8 cellular contexts compared by ENCODE assay signal in genomic region chr10:88583584-88583957, GRCh38. TPM values are rescaled to one million over a fixed set of nuclear protein-coding genes. Genes with fewer than 3 reads are reported as not detected.
DNase-seq lines count a peak whose midpoint lies in the region; ATAC-seq and FAIRE-seq lines count a peak whose summit lies in the region.

No MANE protein-coding gene starts in this region.

- H3K27me3 ChIP-seq in H7 (ENCODE audit: control insufficient read depth, insufficient read depth, low read length) (peaks cover 1% of the 10 kb centered on the region; the same call in 1 of the 2 replicates), small intestine (ENCODE audit: control insufficient read depth in 2 of 2, insufficient read depth in 2 of 2, low read length in 2 of 2) (no peaks in the 10 kb centered on the region)

- no peak for FAIRE-seq in small intestine (lab: Jason Lieb, UNC)

- WGBS in small intestine, 3 donors = 52 to 62% (median 58%) methylated on average over 7 of the region's 7 CpGs

- H3K27me3 Mint-ChIP-seq in activated T-helper 17 cell treated with anti-CD3 and anti-CD28 coated beads, Interleukin-2, amount 50 U/mL, for 72 hours = no peaks in the 10 kb centered on the region

- H3K27ac ChIP-seq in small intestine (ENCODE audit: low read depth in 1 of 2, low read length in 1 of 2) = peak overlapping the region; percentile 88 to 95

- peak overlapping the region; percentile 89 for H3K4me3 Mint-ChIP-seq in activated T-helper 17 cell treated with anti-CD3 and anti-CD28 coated beads, Interleukin-2, amount 50 U/mL, for 72 hours

- H3K4me1 ChIP-seq in small intestine (ENCODE audit: control insufficient read depth in 2 of 2, insufficient read depth in 1 of 2, low read depth in 1 of 2, low read length in 1 of 2) = no peaks in the 10 kb centered on the region

- no peaks in the 10 kb centered on the region for H3K36me3 ChIP-seq in H7 (replicated peaks; ENCODE audit: control insufficient read depth, insufficient read depth, low read length)
- peaks cover 0 to 2% of the 10 kb centered on the region in 2 donors for H3K36me3 ChIP-seq in small intestine (ENCODE audit: control insufficient read depth in 2 of 2, insufficient read depth in 2 of 2, low read length in 2 of 2)

- DNase-seq in H7 (no peak), small intestine (no peak), NCI-H526 (lab: John Stamatoyannopoulos, UW) (no peak), SHP77 (lab: John Stamatoyannopoulos, UW) (no peak), GF-D8 (lab: John Stamatoyannopoulos, UW) (no peak)

- H3K27ac Mint-ChIP-seq in activated T-helper 17 cell treated with anti-CD3 and anti-CD28 coated beads, Interleukin-2, amount 50 U/mL, for 72 hours = peak overlapping the region; percentile 92

- H3K4me3 ChIP-seq in H7 (ENCODE audit: insufficient read depth, low read depth, low read length) (peak overlapping the region; percentile 81), iPS-11a (ENCODE audit: low read depth, low read length) (peak overlapping the region; percentile 63), small intestine (ENCODE audit: low read depth in 1 of 2, low read length in 2 of 2) (peak overlapping the region; percentile 57 to 69)

- no peaks in the 10 kb centered on the region for H3K36me3 Mint-ChIP-seq in activated T-helper 17 cell treated with anti-CD3 and anti-CD28 coated beads, Interleukin-2, amount 50 U/mL, for 72 hours (ENCODE audit: low read depth)

- no peaks in the 10 kb centered on the region for H3K9me3 ChIP-seq in small intestine (ENCODE audit: control insufficient read depth, low read depth)

- H3K9me3 Mint-ChIP-seq in activated T-helper 17 cell treated with anti-CD3 and anti-CD28 coated beads, Interleukin-2, amount 50 U/mL, for 72 hours = no peaks in the 10 kb centered on the region

- ATAC-seq in activated T-helper 17 cell treated with anti-CD3 and anti-CD28 coated beads, Interleukin-2, amount 50 U/mL, for 72 hours (replicated peaks) = no peak
- no peak for ATAC-seq in HG03280 (IDR thresholded peaks at IDR 0.05; ENCODE audit: unreplicated experiment)

- H3K4me1 Mint-ChIP-seq in activated T-helper 17 cell treated with anti-CD3 and anti-CD28 coated beads, Interleukin-2, amount 50 U/mL, for 72 hours = peaks cover 5% of the 10 kb centered on the region

RNA-seq across cellular contexts. Expression of gene RNLS, which starts 0.5 kb away (rescaled TPM):
- total RNA-seq in H7 (2014; rRNA removed; shearing (Covaris generic)) = 4.9 and 9.7 TPM in 2 replicates
- total RNA-seq in activated T-helper 17 cell treated with anti-CD3 and anti-CD28 coated beads, Interleukin-2, amount 50 U/mL, for 72 hours = 1 to 10 TPM; 2.1 to 2.4 TPM
- polyA plus RNA-seq in small intestine = 10 to 100 TPM in 2 of 3 donors, 1 to 10 TPM in 1; 8.6 to 14.8 (median 10.9) TPM

RNA-seq across cellular contexts. Expression of gene LIPJ, which starts 3.0 kb away (rescaled TPM):
- total RNA-seq in H7 (2014; rRNA removed; shearing (Covaris generic)) = not detected in 2 replicates
- not detected for total RNA-seq in activated T-helper 17 cell treated with anti-CD3 and anti-CD28 coated beads, Interleukin-2, amount 50 U/mL, for 72 hours
- under 1 TPM in 1 of 3 donors, not detected in 2; 0.31 TPM for polyA plus RNA-seq in small intestine
